ENCODE assay signal across 8 cellular contexts in genomic region chr14:105315211-105315721, GRCh38. TPM values are rescaled to one million over a fixed set of nuclear protein-coding genes. Genes with fewer than 3 reads are reported as not detected.
DNase-seq lines count a peak whose midpoint lies in the region; ATAC-seq and TF ChIP-seq lines count a peak whose summit lies in the region.

No MANE protein-coding gene starts in this region.

- no peaks in the 10 kb centered on the region for H3K9me3 Mint-ChIP-seq in activated naive CD8-positive, alpha-beta T cell treated with anti-CD3 and anti-CD28 coated beads, Interleukin-2, amount 50 U/mL, for 24 hours

- ATAC-seq in HG03095 (IDR thresholded peaks at IDR 0.05; ENCODE audit: unreplicated experiment), result peak; percentile 1
- ATAC-seq in activated naive CD8-positive, alpha-beta T cell treated with anti-CD3 and anti-CD28 coated beads, Interleukin-2, amount 50 U/mL, for 24 hours, result no peak

- H3K36me3 ChIP-seq in right atrium auricular region, result no peaks in the 10 kb centered on the region

- H3K4me3 Mint-ChIP-seq in activated naive CD8-positive, alpha-beta T cell treated with anti-CD3 and anti-CD28 coated beads, Interleukin-2, amount 50 U/mL, for 24 hours, result peak overlapping the region; percentile 80

- TF ChIP-seq CTCF in right atrium auricular region (IDR thresholded peaks at IDR 0.05) (no peak), retinal pigment epithelial cell (conservative IDR thresholded peaks at IDR 0.05; ENCODE audit: low read depth, low read length) (no peak)

- peak overlapping the region; percentile 44 to 67 for H3K27ac ChIP-seq in right atrium auricular region

- H3K9me3 ChIP-seq in right atrium auricular region, result no peaks in the 10 kb centered on the region

- peak overlapping the region; percentile 31 for H3K27ac Mint-ChIP-seq in activated naive CD8-positive, alpha-beta T cell treated with anti-CD3 and anti-CD28 coated beads, Interleukin-2, amount 50 U/mL, for 24 hours

- no peaks in the 10 kb centered on the region for H3K36me3 Mint-ChIP-seq in activated naive CD8-positive, alpha-beta T cell treated with anti-CD3 and anti-CD28 coated beads, Interleukin-2, amount 50 U/mL, for 24 hours (ENCODE audit: low read depth)

- H3K4me1 Mint-ChIP-seq in activated naive CD8-positive, alpha-beta T cell treated with anti-CD3 and anti-CD28 coated beads, Interleukin-2, amount 50 U/mL, for 24 hours, result peaks cover 39% of the 10 kb centered on the region

- H3K4me3 ChIP-seq in right atrium auricular region (peak overlapping the region; percentile 68 to 83), retinal pigment epithelial cell (ENCODE audit: low read length) (peak overlapping the region; percentile 66)

- DNase-seq in DMS53 (lab: John Stamatoyannopoulos, UW) (peak; percentile 62), DMS53 treated with DMSO at 0.1 percent for 48 hours (lab: John Stamatoyannopoulos, UW; ENCODE audit: unreplicated experiment) (no peak), RPMI8226 (peak; percentile 58), right atrium auricular region (ENCODE audit: low spot score) (peak; percentile 63), retinal pigment epithelial cell (ENCODE audit: low read depth) (no peak), AG20443 (ENCODE audit: low spot score) (no peak)
- no peak for DNase-seq in activated naive CD8-positive, alpha-beta T cell treated with anti-CD3 and anti-CD28 coated beads, Interleukin-2, amount 50 U/mL, for 24 hours

- no peaks in the 10 kb centered on the region for H3K27me3 ChIP-seq in right atrium auricular region

- no peaks in the 10 kb centered on the region for H3K27me3 Mint-ChIP-seq in activated naive CD8-positive, alpha-beta T cell treated with anti-CD3 and anti-CD28 coated beads, Interleukin-2, amount 50 U/mL, for 24 hours

- peaks cover 0 to 40% of the 10 kb centered on the region in 2 donors for H3K4me1 ChIP-seq in right atrium auricular region

RNA-seq across cellular contexts. Expression of gene PACS2, which starts 0.7 kb away (rescaled TPM):
- 10 to 100 TPM; 55.0 to 59.7 TPM for total RNA-seq in right atrium auricular region

RNA-seq across cellular contexts. Expression of gene BRF1, which starts 14.5 kb away (rescaled TPM):
- 10 to 100 TPM; 16.2 to 17.2 TPM for total RNA-seq in right atrium auricular region

Comparison
In these comparisons a context has a peak if more than half of its experiments do, and no peak if none do; other contexts are left out.
1. DNase-seq: peak in DMS53 (single experiment), RPMI8226 (single experiment) and right atrium auricular region (single experiment); none in DMS53 treated with DMSO at 0.1 percent for 48 hours (single experiment), activated naive CD8-positive, alpha-beta T cell treated with anti-CD3 and anti-CD28 coated beads, Interleukin-2, amount 50 U/mL, for 24 hours (single experiment), retinal pigment epithelial cell (single experiment) and AG20443 (single experiment).